Comparison of ENCODE assay signal across 1 cellular context in genomic region chr6:34154668-34155447, GRCh38.
TF ChIP-seq lines count a peak whose summit lies in the region.

No MANE protein-coding gene starts in this region.

TF ChIP-seq in WTC11, 78 proteins besides CTCF, POLR2A, EP300 and RAD21 (continued from another document):
- TF ChIP-seq MLX (CRISPR knock-in tag; IDR thresholded peaks at IDR 0.05) (0 out of 2 replicates have a peak, but pooled peaks have one; percentile 23), MAX (CRISPR knock-in tag; IDR thresholded peaks at IDR 0.05) (peak; percentile 68; the same call in 1 of the 2 replicates), AFF4 (CRISPR knock-in tag; IDR thresholded peaks at IDR 0.05; ENCODE audit: borderline replicate concordance) (no peak), KAT7 (CRISPR knock-in tag; IDR thresholded peaks at IDR 0.05; ENCODE audit: borderline replicate concordance) (no peak), ZNF138 (CRISPR knock-in tag; conservative IDR thresholded peaks at IDR 0.05) (no peak), E2F5 (CRISPR knock-in tag; IDR thresholded peaks at IDR 0.05) (peak; percentile 87), E2F4 (CRISPR knock-in tag; IDR thresholded peaks at IDR 0.05; ENCODE audit: borderline replicate concordance, low read depth) (peak; percentile 30; the same call in 1 of the 2 replicates), TEAD1 (CRISPR knock-in tag; IDR thresholded peaks at IDR 0.05) (peak; percentile 14; the same call in 1 of the 2 replicates), TCF7 (CRISPR knock-in tag; IDR thresholded peaks at IDR 0.05; ENCODE audit: low read depth) (no peak), ZNF423 (CRISPR knock-in tag; IDR thresholded peaks at IDR 0.05) (no peak), ZNF416 (CRISPR knock-in tag; IDR thresholded peaks at IDR 0.05) (no peak), FOXP1 (CRISPR knock-in tag; IDR thresholded peaks at IDR 0.05; ENCODE audit: borderline replicate concordance) (peak; percentile 50; the same call in 1 of the 2 replicates), ATF3 (CRISPR knock-in tag; conservative IDR thresholded peaks at IDR 0.05) (no peak), CDX4 (CRISPR knock-in tag; IDR thresholded peaks at IDR 0.05; ENCODE audit: borderline replicate concordance) (no peak), PRRX2 (CRISPR knock-in tag; IDR thresholded peaks at IDR 0.05) (no peak), NR2C2 (CRISPR knock-in tag; IDR thresholded peaks at IDR 0.05) (no peak), HMGXB4 (CRISPR knock-in tag; IDR thresholded peaks at IDR 0.05) (peak; percentile 92), USF1 (CRISPR knock-in tag; IDR thresholded peaks at IDR 0.05) (peak; percentile 36; the same call in 1 of the 2 replicates), ZNF671 (CRISPR knock-in tag; IDR thresholded peaks at IDR 0.05) (no peak), FOXJ3 (CRISPR knock-in tag; IDR thresholded peaks at IDR 0.05; ENCODE audit: borderline replicate concordance) (no peak), NFE2L1 (CRISPR knock-in tag; IDR thresholded peaks at IDR 0.05) (0 out of 2 replicates have a peak, but pooled peaks have one; percentile 50), ZNF219 (CRISPR knock-in tag; IDR thresholded peaks at IDR 0.05; ENCODE audit: borderline replicate concordance) (no peak)
